1 cellular context compared by ENCODE assay signal in genomic region chr2:218745160-218745558, GRCh38.
TF ChIP-seq lines count a peak whose summit lies in the region.

No MANE protein-coding gene starts in this region.

TF ChIP-seq in HepG2, 621 proteins besides CTCF, POLR2A, EP300 and RAD21 (continues in another document):
- no peak for TF ChIP-seq BRCA1 (CRISPR knock-in tag; IDR thresholded peaks at IDR 0.05)
- TF ChIP-seq DNMT1 (CRISPR knock-in tag; IDR thresholded peaks at IDR 0.05), result no peak
- 0 out of 3 replicates have a peak, but pooled peaks have one; percentile 27 for TF ChIP-seq MXI1 (IDR thresholded peaks at IDR 0.05; ENCODE audit: borderline replicate concordance, low read depth, low read length)
- 0 out of 2 replicates have a peak, but pooled peaks have one; percentile 17 for TF ChIP-seq FOXO1 (CRISPR knock-in tag; IDR thresholded peaks at IDR 0.05)
- no peak for TF ChIP-seq MBNL3 (CRISPR knock-in tag; conservative IDR thresholded peaks at IDR 0.05)
- peak; percentile 44; the same call in 1 of the 2 replicates for TF ChIP-seq ZNF331 (CRISPR knock-in tag; IDR thresholded peaks at IDR 0.05)
- TF ChIP-seq LCORL (IDR thresholded peaks at IDR 0.05), result no peak
- no peak for TF ChIP-seq LCORL (CRISPR knock-in tag; IDR thresholded peaks at IDR 0.05)
- TF ChIP-seq CREM (IDR thresholded peaks at IDR 0.05), result 0 out of 2 replicates have a peak, but pooled peaks have one; percentile 5
- no peak for TF ChIP-seq CREM (CRISPR knock-in tag; IDR thresholded peaks at IDR 0.05)
- TF ChIP-seq MYC (CRISPR knock-in tag; IDR thresholded peaks at IDR 0.05; ENCODE audit: borderline replicate concordance), result peak; percentile 67
- TF ChIP-seq, protein P1, sequence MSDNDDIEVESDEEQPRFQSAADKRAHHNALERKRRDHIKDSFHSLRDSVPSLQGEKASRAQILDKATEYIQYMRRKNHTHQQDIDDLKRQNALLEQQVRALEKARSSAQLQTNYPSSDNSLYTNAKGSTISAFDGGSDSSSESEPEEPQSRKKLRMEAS (IDR thresholded peaks at IDR 0.05), result peak; percentile 76
- 0 out of 2 replicates have a peak, but pooled peaks have one; percentile 24 for TF ChIP-seq NFATC3 (CRISPR knock-in tag; IDR thresholded peaks at IDR 0.05)
- TF ChIP-seq, protein P2, sequence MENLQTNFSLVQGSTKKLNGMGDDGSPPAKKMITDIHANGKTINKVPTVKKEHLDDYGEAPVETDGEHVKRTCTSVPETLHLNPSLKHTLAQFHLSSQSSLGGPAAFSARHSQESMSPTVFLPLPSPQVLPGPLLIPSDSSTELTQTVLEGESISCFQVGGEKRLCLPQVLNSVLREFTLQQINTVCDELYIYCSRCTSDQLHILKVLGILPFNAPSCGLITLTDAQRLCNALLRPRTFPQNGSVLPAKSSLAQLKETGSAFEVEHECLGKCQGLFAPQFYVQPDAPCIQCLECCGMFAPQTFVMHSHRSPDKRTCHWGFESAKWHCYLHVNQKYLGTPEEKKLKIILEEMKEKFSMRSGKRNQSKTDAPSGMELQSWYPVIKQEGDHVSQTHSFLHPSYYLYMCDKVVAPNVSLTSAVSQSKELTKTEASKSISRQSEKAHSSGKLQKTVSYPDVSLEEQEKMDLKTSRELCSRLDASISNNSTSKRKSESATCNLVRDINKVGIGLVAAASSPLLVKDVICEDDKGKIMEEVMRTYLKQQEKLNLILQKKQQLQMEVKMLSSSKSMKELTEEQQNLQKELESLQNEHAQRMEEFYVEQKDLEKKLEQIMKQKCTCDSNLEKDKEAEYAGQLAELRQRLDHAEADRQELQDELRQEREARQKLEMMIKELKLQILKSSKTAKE (CRISPR knock-in tag; IDR thresholded peaks at IDR 0.05; ENCODE audit: borderline replicate concordance), result 0 out of 2 replicates have a peak, but pooled peaks have one; percentile 41
- peak; percentile 99 for TF ChIP-seq RARA (CRISPR knock-in tag; IDR thresholded peaks at IDR 0.05)
- no peak for TF ChIP-seq NFE2L1 (CRISPR knock-in tag; IDR thresholded peaks at IDR 0.05; ENCODE audit: borderline replicate concordance)
- no peak for TF ChIP-seq AKAP8 (CRISPR knock-in tag; IDR thresholded peaks at IDR 0.05)
- no peak for TF ChIP-seq TAF1 (CRISPR knock-in tag; IDR thresholded peaks at IDR 0.05)
- TF ChIP-seq ZNF230 (CRISPR knock-in tag; IDR thresholded peaks at IDR 0.05), result no peak
- TF ChIP-seq DMAP1 (CRISPR knock-in tag; IDR thresholded peaks at IDR 0.05), result 0 out of 2 replicates have a peak, but pooled peaks have one; percentile 60
- TF ChIP-seq ELF1 (CRISPR knock-in tag; IDR thresholded peaks at IDR 0.05), result no peak
- TF ChIP-seq CBX1 (IDR thresholded peaks at IDR 0.05; ENCODE audit: low read depth), result peak; percentile 21
- TF ChIP-seq SETDB1 (CRISPR knock-in tag; IDR thresholded peaks at IDR 0.05; ENCODE audit: borderline replicate concordance), result no peak
- TF ChIP-seq ARID4A (CRISPR knock-in tag; IDR thresholded peaks at IDR 0.05; ENCODE audit: borderline replicate concordance), result 0 out of 2 replicates have a peak, but pooled peaks have one; percentile 43
- no peak for TF ChIP-seq KLF11 (CRISPR knock-in tag; IDR thresholded peaks at IDR 0.05)
- TF ChIP-seq ZBTB39 (CRISPR knock-in tag; IDR thresholded peaks at IDR 0.05), result no peak
- no peak for TF ChIP-seq ONECUT2 (CRISPR knock-in tag; IDR thresholded peaks at IDR 0.05)
- peak; percentile 92; the same call in 1 of the 2 replicates for TF ChIP-seq RXRA (CRISPR knock-in tag; IDR thresholded peaks at IDR 0.05)
- no peak for TF ChIP-seq ZNF773 (CRISPR knock-in tag; IDR thresholded peaks at IDR 0.05; ENCODE audit: borderline replicate concordance)
- peak; percentile 22 for TF ChIP-seq TEAD3 (CRISPR knock-in tag; optimal IDR thresholded peaks at IDR 0.05; ENCODE audit: borderline replicate concordance)
- TF ChIP-seq XRCC5 (optimal IDR thresholded peaks at IDR 0.05; ENCODE audit: low read length), result peak; percentile 3
- TF ChIP-seq ZKSCAN1 (IDR thresholded peaks at IDR 0.05; ENCODE audit: low read length), result 0 out of 2 replicates have a peak, but pooled peaks have one; percentile 36
- TF ChIP-seq ZNF878 (CRISPR knock-in tag; IDR thresholded peaks at IDR 0.05), result no peak
- TF ChIP-seq MLLT10 (CRISPR knock-in tag; IDR thresholded peaks at IDR 0.05), result no peak
- TF ChIP-seq HOXA3 (CRISPR knock-in tag; IDR thresholded peaks at IDR 0.05), result no peak; the same call in 1 of the 2 replicates
- no peak for TF ChIP-seq ZNF143 (CRISPR knock-in tag; IDR thresholded peaks at IDR 0.05)
- TF ChIP-seq ZSCAN31 (CRISPR knock-in tag; IDR thresholded peaks at IDR 0.05; ENCODE audit: low read depth), result no peak
- no peak for TF ChIP-seq ZNF362 (CRISPR knock-in tag; IDR thresholded peaks at IDR 0.05; ENCODE audit: borderline replicate concordance)
- peak; percentile 51; the same call in 1 of the 2 replicates for TF ChIP-seq SAP130 (CRISPR knock-in tag; IDR thresholded peaks at IDR 0.05; ENCODE audit: low read depth)
- 0 out of 2 replicates have a peak, but pooled peaks have one; percentile 10 for TF ChIP-seq TCF7 (IDR thresholded peaks at IDR 0.05; ENCODE audit: low read depth)
- TF ChIP-seq NFE2 (CRISPR knock-in tag; IDR thresholded peaks at IDR 0.05), result 0 out of 2 replicates have a peak, but pooled peaks have one; percentile 60
- TF ChIP-seq CREB1 (IDR thresholded peaks at IDR 0.05), result peak; percentile 13; the same call in 1 of the 2 replicates
- no peak for TF ChIP-seq CREB1 (CRISPR knock-in tag; IDR thresholded peaks at IDR 0.05)
- peak; percentile 66 for TF ChIP-seq BCL6 (CRISPR knock-in tag; IDR thresholded peaks at IDR 0.05)
- TF ChIP-seq CEBPB (IDR thresholded peaks at IDR 0.05; ENCODE audit: borderline replicate concordance, low read depth, low read length), result peak; percentile 86
- TF ChIP-seq ZNF251 (CRISPR knock-in tag; IDR thresholded peaks at IDR 0.05), result no peak
- peak; percentile 96 for TF ChIP-seq CEBPG (CRISPR knock-in tag; IDR thresholded peaks at IDR 0.05)
- 0 out of 2 replicates have a peak, but pooled peaks have one; percentile 24 for TF ChIP-seq ZNF12 (CRISPR knock-in tag; IDR thresholded peaks at IDR 0.05)
- TF ChIP-seq RXRB (CRISPR knock-in tag; IDR thresholded peaks at IDR 0.05; ENCODE audit: borderline replicate concordance), result peak; percentile 79
- TF ChIP-seq ZNF136 (CRISPR knock-in tag; IDR thresholded peaks at IDR 0.05; ENCODE audit: low read depth), result peak; percentile 49; the same call in 1 of the 2 replicates
- TF ChIP-seq MED1 (CRISPR knock-in tag; IDR thresholded peaks at IDR 0.05), result peak; percentile 61; the same call in 1 of the 2 replicates
- TF ChIP-seq CREB3 (CRISPR knock-in tag; IDR thresholded peaks at IDR 0.05), result no peak
- peak; percentile 34; the same call in 1 of the 2 replicates for TF ChIP-seq FOSL2 (CRISPR knock-in tag; IDR thresholded peaks at IDR 0.05)
- TF ChIP-seq, protein P3, sequence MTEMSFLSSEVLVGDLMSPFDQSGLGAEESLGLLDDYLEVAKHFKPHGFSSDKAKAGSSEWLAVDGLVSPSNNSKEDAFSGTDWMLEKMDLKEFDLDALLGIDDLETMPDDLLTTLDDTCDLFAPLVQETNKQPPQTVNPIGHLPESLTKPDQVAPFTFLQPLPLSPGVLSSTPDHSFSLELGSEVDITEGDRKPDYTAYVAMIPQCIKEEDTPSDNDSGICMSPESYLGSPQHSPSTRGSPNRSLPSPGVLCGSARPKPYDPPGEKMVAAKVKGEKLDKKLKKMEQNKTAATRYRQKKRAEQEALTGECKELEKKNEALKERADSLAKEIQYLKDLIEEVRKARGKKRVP (CRISPR knock-in tag; IDR thresholded peaks at IDR 0.05), result peak in 1 of 2 experiments; percentile 94; a peak in 2 of 4 replicates
- TF ChIP-seq ESRRA (CRISPR knock-in tag; IDR thresholded peaks at IDR 0.05; ENCODE audit: low read depth), result 0 out of 2 replicates have a peak, but pooled peaks have one; percentile 68
- 0 out of 2 replicates have a peak, but pooled peaks have one; percentile 19 for TF ChIP-seq FOXA3 (CRISPR knock-in tag; IDR thresholded peaks at IDR 0.05)
- TF ChIP-seq KMT2A (CRISPR knock-in tag; IDR thresholded peaks at IDR 0.05), result no peak
- 0 out of 2 replicates have a peak, but pooled peaks have one; percentile 48 for TF ChIP-seq ATF3 (CRISPR knock-in tag; IDR thresholded peaks at IDR 0.05)
- no peak for TF ChIP-seq ZNF678 (CRISPR knock-in tag; IDR thresholded peaks at IDR 0.05)
- peak; percentile 14; the same call in 1 of the 2 replicates for TF ChIP-seq TBX3 (IDR thresholded peaks at IDR 0.05; ENCODE audit: borderline replicate concordance)
- TF ChIP-seq RORA (CRISPR knock-in tag; IDR thresholded peaks at IDR 0.05), result no peak
- 0 out of 2 replicates have a peak, but pooled peaks have one; percentile 10 for TF ChIP-seq ETV5 (CRISPR knock-in tag; IDR thresholded peaks at IDR 0.05; ENCODE audit: borderline replicate concordance)
- TF ChIP-seq ZNF326 (CRISPR knock-in tag; IDR thresholded peaks at IDR 0.05; ENCODE audit: borderline replicate concordance), result 0 out of 2 replicates have a peak, but pooled peaks have one; percentile 47
- TF ChIP-seq ZSCAN29 (CRISPR knock-in tag; conservative IDR thresholded peaks at IDR 0.05), result no peak
- TF ChIP-seq FOXK2 (IDR thresholded peaks at IDR 0.05), result peak; percentile 74; the same call in 1 of the 2 replicates
- TF ChIP-seq HOXA5 (CRISPR knock-in tag; IDR thresholded peaks at IDR 0.05), result no peak
- no peak for TF ChIP-seq SOX13 (IDR thresholded peaks at IDR 0.05)
- TF ChIP-seq SOX13 (CRISPR knock-in tag; conservative IDR thresholded peaks at IDR 0.05 in 1 of 2, IDR thresholded peaks at IDR 0.05 in 1 of 2), result peak in 1 of 2 experiments; percentile 35; a peak in 1 of 4 replicates
- peak; percentile 82 for TF ChIP-seq NFE2L2 (IDR thresholded peaks at IDR 0.05; ENCODE audit: low read length)
- no peak for TF ChIP-seq PAX8 (CRISPR knock-in tag; IDR thresholded peaks at IDR 0.05; ENCODE audit: borderline replicate concordance)
